In genomic region chr17:41785876-41786226, GRCh38 we compare ENCODE assay signal across 8 cellular contexts. TPM values are rescaled to one million over a fixed set of nuclear protein-coding genes. Genes with fewer than 3 reads are reported as not detected.
DNase-seq lines count a peak whose midpoint lies in the region; FAIRE-seq and TF ChIP-seq lines count a peak whose summit lies in the region.

No MANE protein-coding gene starts in this region.

- no peak for TF ChIP-seq CTCF in D721Med (IDR thresholded peaks at IDR 0.05; ENCODE audit: insufficient read depth, missing control alignments)

- H3K36me3 ChIP-seq in ectodermal cell (ENCODE audit: control insufficient read depth, insufficient read depth, low read length) (no peaks in the 10 kb centered on the region), muscle layer of duodenum (ENCODE audit: control insufficient read depth in 1 of 2, insufficient read depth in 2 of 2, low read length in 2 of 2) (no peaks in the 10 kb centered on the region)

- no peak for FAIRE-seq in D721Med (lab: Jason Lieb, UNC)

- DNase-seq in DMS153 treated with DMSO at 0.1 percent for 48 hours (lab: John Stamatoyannopoulos, UW; ENCODE audit: unreplicated experiment) (peak; percentile 42), NCI-H510A (lab: John Stamatoyannopoulos, UW) (peak; percentile 82), D721Med (ENCODE audit: insufficient read length, low spot score) (no peak), NOMO-1 treated with DMSO at 0.1 percent for 48 hours (lab: John Stamatoyannopoulos, UW; ENCODE audit: unreplicated experiment) (no peak), NCI-H82 (lab: John Stamatoyannopoulos, UW) (no peak)
- no peak for DNase-seq in activated CD4-positive, alpha-beta T cell treated with anti-CD3 and anti-CD28 coated beads for 1 hour

- peak overlapping the region; percentile 75 for H3K4me3 ChIP-seq in ectodermal cell (ENCODE audit: insufficient read depth, low read depth, low read length)
- H3K4me3 ChIP-seq in muscle layer of duodenum (ENCODE audit: low read depth in 1 of 2, low read length in 2 of 2): peak overlapping the region; percentile 53 to 82

- H3K4me1 ChIP-seq in ectodermal cell (ENCODE audit: control insufficient read depth, insufficient read depth, low read length) (peaks cover 17% of the 10 kb centered on the region), muscle layer of duodenum (ENCODE audit: control insufficient read depth in 1 of 2, insufficient read depth in 2 of 2, low read length in 2 of 2) (peaks cover 3 to 39% of the 10 kb centered on the region in 2 donors)

- H3K27me3 ChIP-seq in ectodermal cell (ENCODE audit: control insufficient read depth, insufficient read depth, low read length, poor library complexity, severe bottlenecking) (no peaks in the 10 kb centered on the region), muscle layer of duodenum (ENCODE audit: low read depth, low read length) (no peaks in the 10 kb centered on the region)

- 0 to 1% methylated on average over 21 of the region's 21 CpGs for WGBS in ectodermal cell, 2 experiments

- H3K27ac ChIP-seq in ectodermal cell (ENCODE audit: insufficient read depth, low read depth, low read length, poor library complexity, severe bottlenecking) (peak overlapping the region; percentile 82), muscle layer of duodenum (ENCODE audit: low read length) (peak overlapping the region; percentile 84)

- no peaks in the 10 kb centered on the region for H3K9me3 ChIP-seq in ectodermal cell (ENCODE audit: control insufficient read depth, low read length)
- H3K9me3 ChIP-seq in muscle layer of duodenum (ENCODE audit: control insufficient read depth in 1 of 2, low read length in 2 of 2): no peaks in the 10 kb centered on the region

RNA-seq across cellular contexts. Expression of gene JUP, which starts 0.7 kb away (rescaled TPM):
- polyA plus RNA-seq in ectodermal cell (2013, experiment 1 of 4): 71.2 TPM
- polyA plus RNA-seq in ectodermal cell (2013, experiment 2 of 4): 75.1 TPM
- 56.5 TPM for polyA plus RNA-seq in ectodermal cell (2013, experiment 3 of 4)
- 60.8 TPM for polyA plus RNA-seq in ectodermal cell (2013, experiment 4 of 4)

RNA-seq across cellular contexts. Expression of gene P3H4, which starts 25.9 kb away (rescaled TPM):
- polyA plus RNA-seq in ectodermal cell (2013, experiment 1 of 4): 47.5 TPM
- 44.3 TPM for polyA plus RNA-seq in ectodermal cell (2013, experiment 2 of 4)
- polyA plus RNA-seq in ectodermal cell (2013, experiment 3 of 4): 39.5 TPM
- polyA plus RNA-seq in ectodermal cell (2013, experiment 4 of 4): 36.3 TPM

RNA-seq across cellular contexts. Expression of gene FKBP10, which starts 27.0 kb away (rescaled TPM):
- polyA plus RNA-seq in ectodermal cell (2013, experiment 1 of 4): 251 TPM
- polyA plus RNA-seq in ectodermal cell (2013, experiment 2 of 4): 227 TPM
- polyA plus RNA-seq in ectodermal cell (2013, experiment 3 of 4): 204 TPM
- polyA plus RNA-seq in ectodermal cell (2013, experiment 4 of 4): 223 TPM

RNA-seq across cellular contexts. Expression of gene NT5C3B, which starts 50.2 kb away (rescaled TPM):
- 111 TPM for polyA plus RNA-seq in ectodermal cell (2013, experiment 1 of 4)
- polyA plus RNA-seq in ectodermal cell (2013, experiment 2 of 4): 114 TPM
- polyA plus RNA-seq in ectodermal cell (2013, experiment 3 of 4): 88.6 TPM
- polyA plus RNA-seq in ectodermal cell (2013, experiment 4 of 4): 94.7 TPM

RNA-seq across cellular contexts. Expression of gene HAP1, which starts 51.4 kb away (rescaled TPM):
- 2.0 TPM for polyA plus RNA-seq in ectodermal cell (2013, experiment 1 of 4)
- polyA plus RNA-seq in ectodermal cell (2013, experiment 2 of 4): 1.8 TPM
- 1.0 TPM for polyA plus RNA-seq in ectodermal cell (2013, experiment 3 of 4)
- 1.1 TPM for polyA plus RNA-seq in ectodermal cell (2013, experiment 4 of 4)

Comparison
In these comparisons a context has a peak if more than half of its experiments do, and no peak if none do; other contexts are left out.
1. DNase-seq: peak in DMS153 treated with DMSO at 0.1 percent for 48 hours (single experiment) and NCI-H510A (single experiment); none in D721Med (single experiment), NOMO-1 treated with DMSO at 0.1 percent for 48 hours (single experiment), NCI-H82 (single experiment) and activated CD4-positive, alpha-beta T cell treated with anti-CD3 and anti-CD28 coated beads for 1 hour (single experiment).